Comparison of ENCODE assay signal across 8 cellular contexts in genomic region chr17:7328840-7329359, GRCh38. TPM values are rescaled to one million over a fixed set of nuclear protein-coding genes. Genes with fewer than 3 reads are reported as not detected.
DNase-seq lines count a peak whose midpoint lies in the region; FAIRE-seq and TF ChIP-seq lines count a peak whose summit lies in the region.

TSS of gene NEURL4 (minus strand) at chr17:7329335. CDS start at chr17:7329312, 23 bp downstream.

- H3K4me3 ChIP-seq in GM06990 (replicated peaks; ENCODE audit: low read depth, low read length) (peak within 1 kb of the TSS; percentile 81), GM23248 (peak within 1 kb of the TSS; percentile 83), H1 (ENCODE audit: extremely low read depth in 1 of 4, insufficient read depth in 2 of 4, low read depth in 3 of 4, low read length in 4 of 4) (peak within 1 kb of the TSS; percentile 69 to 97 (median 82)), muscle layer of colon (ENCODE audit: low read depth in 1 of 2, low read length in 2 of 2) (peak within 1 kb of the TSS; percentile 68 to 98), vagina (peak within 1 kb of the TSS; percentile 70 to 99)

- POLR2A ChIA-PET in H1 (lab: Charles Lee; ENCODE audit: partially characterized antibody) = interaction anchor here (0.5 to 13.4 kb wide), 24 partner anchors 8 to 255 kb away, joined by 3 to 223 read pairs (median 4); partner anchors contain the start of genes ACADVL, ACAP1, CHRNB1 and CLDN7

- no peaks in the 10 kb centered on the region for H3F3A ChIP-seq in GM23248 (ENCODE audit: insufficient read depth)

- WGBS in GM23248 (ENCODE audit: low coverage in 1 of 2, low lambda C conversion rate in 2 of 2, missing lambda C conversion rate in 2 of 2), 2 experiments = 0 to 2% methylated on average over 32 to 46 of the region's 47 CpGs
- 3% methylated on average over 27 of the region's 47 CpGs; no CpG with 5 or more reads in 1 of the 2 experiments for WGBS in H1 (ENCODE audit: extremely low coverage in 1 of 2, insufficient coverage in 1 of 2, insufficient read length in 1 of 2, insufficient replicate concordance in 2 of 2, low coverage in 1 of 2, low lambda C conversion rate in 2 of 2, missing lambda C conversion rate in 1 of 2), 2 experiments

- intact Hi-C loops in vagina (cut with DNase I) = no loop called here

- no peaks in the 10 kb centered on the region for H4K20me1 ChIP-seq in GM23248 (ENCODE audit: insufficient read depth)
- peaks cover 0 to 1% of the 10 kb centered on the region in 2 experiments for H4K20me1 ChIP-seq in H1 (replicated peaks in 1 of 2; ENCODE audit: control insufficient read depth in 1 of 2, insufficient read depth in 2 of 2, low read length in 2 of 2)

- H3K27ac ChIP-seq in GM23248 (peak within 1 kb of the TSS; percentile 60), H1 (ENCODE audit: low read depth, low read length) (peak within 1 kb of the TSS; percentile 84), muscle layer of colon (ENCODE audit: low read depth, low read length) (peak within 1 kb of the TSS; percentile 98), vagina (peak within 1 kb of the TSS; percentile 82)

- 0 out of 2 replicates have a peak within 1 kb of the TSS, but pooled peaks have one; percentile 10 for H2BK15ac ChIP-seq in H1 (ENCODE audit: low read length)

- CTCF ChIA-PET in H1 (lab: Charles Lee; ENCODE audit: partially characterized antibody) = interaction anchor here (0.7 to 9.3 kb wide), 8 partner anchors 15 to 359 kb away, joined by 3 to 167 read pairs (median 7); partner anchors contain the start of genes SENP3, TP53 and WRAP53

- H3K23ac ChIP-seq in H1 (ENCODE audit: insufficient read length) = no peak within 1 kb of the TSS

- peak within 1 kb of the TSS; percentile 88 for H4K5ac ChIP-seq in H1 (ENCODE audit: insufficient read length, low read depth, low read length)

- H3K9ac ChIP-seq in GM23248 = peak within 1 kb of the TSS; percentile 80
- peak within 1 kb of the TSS; percentile 66 to 88 (median 84) for H3K9ac ChIP-seq in H1 (replicated peaks in 1 of 4; ENCODE audit: extremely low read depth in 1 of 4, low read depth in 3 of 4, low read length in 3 of 4)
- H3K9ac ChIP-seq in muscle layer of colon (ENCODE audit: low read length) = peak within 1 kb of the TSS; percentile 91

- TF ChIP-seq POLR2A in H1 (IDR thresholded peaks at IDR 0.05; ENCODE audit: control extremely low read depth in 1 of 2, low read depth in 2 of 2, low read length in 2 of 2) = no peak
- no peak for TF ChIP-seq POLR2A in vagina (IDR thresholded peaks at IDR 0.05)

- peak within 1 kb of the TSS; percentile 57 for H3K18ac ChIP-seq in H1 (ENCODE audit: extremely low read depth, low read length)

- H2BK12ac ChIP-seq in H1 (ENCODE audit: low read depth, low read length) = peak within 1 kb of the TSS; percentile 29; the same call in 1 of the 2 replicates

- H3K4me2 ChIP-seq in GM23248 (ENCODE audit: unreplicated experiment) (peak within 1 kb of the TSS; percentile 88), H1 (ENCODE audit: insufficient read depth in 1 of 2, low read depth in 2 of 2, low read length in 2 of 2) (peak within 1 kb of the TSS; percentile 96 to 98)

- no peak for FAIRE-seq in H1 (lab: Jason Lieb, UNC)

- H2BK5ac ChIP-seq in H1 (ENCODE audit: low read depth, low read length) = peak within 1 kb of the TSS; percentile 66

- H3K4ac ChIP-seq in H1 (replicated peaks; ENCODE audit: insufficient read length, low read depth, low read length) = no peak within 1 kb of the TSS

- H2AK5ac ChIP-seq in H1 (ENCODE audit: low read depth, low read length) = no peak within 1 kb of the TSS

- H4K91ac ChIP-seq in H1 (replicated peaks; ENCODE audit: insufficient read length, low read length) = peak within 1 kb of the TSS; percentile 81

- TF ChIP-seq RAD21 in H1 (IDR thresholded peaks at IDR 0.05 in 1 of 2, conservative IDR thresholded peaks at IDR 0.05 in 1 of 2; ENCODE audit: low read depth in 2 of 2, low read length in 2 of 2) = no peak

- TF ChIP-seq EP300 in H1 (IDR thresholded peaks at IDR 0.05; ENCODE audit: borderline replicate concordance in 1 of 2, low read depth in 2 of 2, low read length in 2 of 2) = no peak

- DNase-seq in GM06990 (ENCODE audit: extremely low read depth, insufficient read length) (no peak), GM23248 (peak; percentile 76), OCI-M1 (lab: John Stamatoyannopoulos, UW) (peak; percentile 74), H1 (ENCODE audit: low read depth in 1 of 2, low spot score in 2 of 2) (no peak), vagina (ENCODE audit: extremely low spot score in 2 of 2) (no peak), SIG-M5 (lab: John Stamatoyannopoulos, UW) (no peak)
- DNase-seq in activated effector memory CD4-positive, alpha-beta T cell treated with anti-CD3 and anti-CD28 coated beads, Interleukin-2, amount 50 U/mL, for 16 hours = no peak

- H4K8ac ChIP-seq in H1 (ENCODE audit: extremely low read depth, insufficient read depth, low read length) = peak within 1 kb of the TSS; percentile 81; the same call in 1 of the 2 replicates

- peaks cover 21% of the 10 kb centered on the region for H3K79me2 ChIP-seq in GM23248 (ENCODE audit: insufficient read depth)
- peaks cover 0 to 14% of the 10 kb centered on the region in 2 experiments; a peak in 2 of 4 replicates for H3K79me2 ChIP-seq in H1 (ENCODE audit: control insufficient read depth in 1 of 2, insufficient read depth in 2 of 2, low read length in 2 of 2)

- in situ Hi-C loops in GM23248 (cut with MboI) = no loop called here

- TF ChIP-seq CTCF in GM06990 (IDR thresholded peaks at IDR 0.05; ENCODE audit: insufficient read depth, low read length, poor library complexity, severe bottlenecking) = peak; percentile 18
- TF ChIP-seq CTCF in H1 (IDR thresholded peaks at IDR 0.05; ENCODE audit: control extremely low read depth in 1 of 3, insufficient read depth in 1 of 3, low read depth in 1 of 3, low read length in 3 of 3) = peak in 1 of 3 experiments; percentile 3; a peak in 1 of 4 replicates
- no peak for TF ChIP-seq CTCF in vagina (IDR thresholded peaks at IDR 0.05)

- H3K9me3 ChIP-seq in GM23248 (ENCODE audit: low read depth) (no peaks in the 10 kb centered on the region), H1 (ENCODE audit: insufficient read depth in 2 of 2, low read depth in 1 of 2, low read length in 1 of 2) (no peaks in the 10 kb centered on the region), muscle layer of colon (ENCODE audit: low read length) (no peaks in the 10 kb centered on the region), vagina (no peaks in the 10 kb centered on the region)

- H3K9me2 ChIP-seq in GM23248 (ENCODE audit: insufficient read depth) = no peaks in the 10 kb centered on the region

- peak within 1 kb of the TSS; percentile 87 for H2AFZ ChIP-seq in GM23248
- no peak within 1 kb of the TSS for H2AFZ ChIP-seq in H1 (ENCODE audit: low read length)

- peaks cover 8% of the 10 kb centered on the region for H3K23me2 ChIP-seq in H1 (ENCODE audit: low read depth, low read length)

- H3K27me3 ChIP-seq in GM06990 (replicated peaks; ENCODE audit: control insufficient read depth, insufficient read depth, low read length) (no peaks in the 10 kb centered on the region), GM23248 (replicated peaks; ENCODE audit: insufficient read depth) (no peaks in the 10 kb centered on the region), H1 (replicated peaks in 1 of 4; ENCODE audit: control insufficient read depth in 3 of 4, extremely low read depth in 1 of 4, insufficient read depth in 3 of 4, low read length in 3 of 4) (no peaks in the 10 kb centered on the region; a peak in 1 of 7 replicates), muscle layer of colon (ENCODE audit: control insufficient read depth in 1 of 2, insufficient read depth in 2 of 2, low read length in 2 of 2) (no peaks in the 10 kb centered on the region), vagina (no peaks in the 10 kb centered on the region)

- H3K56ac ChIP-seq in H1 (replicated peaks; ENCODE audit: insufficient read length, low read depth, low read length) = peak within 1 kb of the TSS; percentile 90

- peaks cover 2% of the 10 kb centered on the region; the same call in 1 of the 2 replicates for H3K79me1 ChIP-seq in H1 (ENCODE audit: low read depth, low read length)

- peaks cover 15% of the 10 kb centered on the region for H3K36me3 ChIP-seq in GM06990 (ENCODE audit: control insufficient read depth, insufficient read depth, low read length)
- H3K36me3 ChIP-seq in GM23248 (ENCODE audit: low read depth) = no peaks in the 10 kb centered on the region; the same call in 1 of the 2 replicates
- H3K36me3 ChIP-seq in H1 (ENCODE audit: control insufficient read depth in 2 of 4, insufficient read depth in 4 of 4, low read length in 3 of 4) = peaks cover 0 to 8% (median 5%) of the 10 kb centered on the region in 4 experiments; a peak in 4 of 8 replicates
- peaks cover 24% of the 10 kb centered on the region for H3K36me3 ChIP-seq in muscle layer of colon (ENCODE audit: insufficient read depth, low read length)
- peaks cover 0 to 15% of the 10 kb centered on the region in 2 donors for H3K36me3 ChIP-seq in vagina

- no peak within 1 kb of the TSS for H2BK20ac ChIP-seq in H1 (ENCODE audit: low read length)

- peak within 1 kb of the TSS; percentile 90 for H3K14ac ChIP-seq in H1 (ENCODE audit: insufficient read length)

- H2BK120ac ChIP-seq in H1 (replicated peaks; ENCODE audit: low read depth, low read length) = no peak within 1 kb of the TSS

- peaks cover 7% of the 10 kb centered on the region; the same call in 1 of the 2 replicates for H3K4me1 ChIP-seq in GM23248 (ENCODE audit: insufficient read depth)
- H3K4me1 ChIP-seq in H1 (replicated peaks in 1 of 4; ENCODE audit: control insufficient read depth in 3 of 4, insufficient read depth in 4 of 4, low read length in 3 of 4) = peaks cover 0 to 19% (median 8%) of the 10 kb centered on the region in 4 experiments; a peak in 6 of 7 replicates
- H3K4me1 ChIP-seq in muscle layer of colon (ENCODE audit: insufficient read depth, low read length) = peaks cover 21% of the 10 kb centered on the region
- peaks cover 22% of the 10 kb centered on the region for H3K4me1 ChIP-seq in vagina

TF ChIP-seq in H1, 55 proteins besides CTCF, POLR2A, EP300 and RAD21 (continues in another document):
- TF ChIP-seq TEAD4 (IDR thresholded peaks at IDR 0.05; ENCODE audit: low read depth, low read length) = no peak
- peak; percentile 31 to 54; a peak in 1 of 4 replicates for TF ChIP-seq SIN3A (conservative IDR thresholded peaks at IDR 0.05 in 1 of 2, IDR thresholded peaks at IDR 0.05 in 1 of 2; ENCODE audit: low read depth in 1 of 2, low read length in 2 of 2)

RNA-seq across cellular contexts. Expression of gene NEURL4, which starts in this region (rescaled TPM):
- 12.8 and 20.1 TPM in 2 replicates for total RNA-seq in GM23248 (2014; rRNA removed; shearing (Covaris generic))
- polyA plus RNA-seq in GM23248 (2016; fragmentation: Nextera tagmentation; extraction: Ambion mirVana) (2.0 and 2.1 TPM in 2 replicates), H1 (2011; rRNA removed) (29.6 and 39.9 TPM in 2 replicates)
- 46.8 and 55.4 TPM in 2 replicates for total RNA-seq in H1 (2021; fragmentation: NEBNext Ultra II Directional; extraction: Animal tissue kit (Norgen Biotek cat#: 25700))
- 25.8 TPM for polyA plus RNA-seq in H1 (2011; cell fraction: cytosol; rRNA removed)
- 261 TPM for polyA plus RNA-seq in H1 (2011; cell fraction: nucleus; rRNA removed)
- 32.3 to 49.5 TPM (median 46.3 TPM) in 4 replicates for polyA plus RNA-seq in H1 (2012, experiment 1 of 2)
- polyA plus RNA-seq in H1 (2012, experiment 2 of 2) = 25.9 TPM
- 18.6 TPM for polyA plus RNA-seq in H1 (2013, experiment 1 of 2)
- 19.7 TPM for polyA plus RNA-seq in H1 (2013, experiment 2 of 2)
- 32.3 and 33.5 TPM in 2 replicates for polyA minus RNA-seq in H1 (2011; rRNA and poly(A)+ RNA removed)
- polyA minus RNA-seq in H1 (2011; cell fraction: cytosol; rRNA and poly(A)+ RNA removed) = 21.3 TPM
- polyA minus RNA-seq in H1 (2011; cell fraction: nucleus; rRNA and poly(A)+ RNA removed) = 76.2 TPM
- 22.6 TPM for total RNA-seq in vagina

Comparison
In these comparisons a context has a peak if more than half of its experiments do, and no peak if none do; other contexts are left out.
1. DNase-seq: peak in GM23248 (single experiment) and OCI-M1 (single experiment); none in GM06990 (single experiment), H1 (0 of 2), vagina (0 of 2), SIG-M5 (single experiment) and activated effector memory CD4-positive, alpha-beta T cell treated with anti-CD3 and anti-CD28 coated beads, Interleukin-2, amount 50 U/mL, for 16 hours (single experiment).
2. Peak in every context shown above with its lines, with median percentiles within 50 percentile points of each other: H3K4me3 ChIP-seq, H3K27ac ChIP-seq and H3K9ac ChIP-seq.